Comparison of ENCODE assay signal across 17 cellular contexts in genomic region chr11:30455025-30455424, GRCh38.
"Had no signal": no experiment of that assay in that cellular context is flagged by ENCODE, and none has a peak within 500 bp of the region (broad histone marks: within the 10 kb centered on the region; RNA-seq: fewer than 3 reads in every experiment).

No MANE protein-coding gene starts in this region.

- H3K36me3 ChIP-seq: colonic mucosa, neural progenitor cell, right lobe of liver, thyroid gland had no signal

- ATAC-seq: naive thymus-derived CD4-positive, alpha-beta T cell; stimulated activated naive CD8-positive, alpha-beta T cell treated with anti-CD3 and anti-CD28 coated beads, Interleukin-15, amount 100 ng/mL, for 72 hours had no signal

- H3K4me1 ChIP-seq: colonic mucosa had no signal

- DNase-seq: colonic mucosa; effector memory CD4-positive, alpha-beta T cell; erythroblast; mesenchymal stem cell; midbrain; naive thymus-derived CD4-positive, alpha-beta T cell; right lobe of liver; stimulated activated CD4-positive, alpha-beta T cell treated with anti-CD3 and anti-CD28 coated beads, Interleukin-12 subunit alpha, Interleukin-12 subunit beta, amount 100 ng/mL, for 4 hours; stimulated activated CD4-positive, alpha-beta T cell treated with anti-CD3 and anti-CD28 coated beads, Interleukin-1b, Interleukin-23, amount 100 ng/mL, for 48 hours; stimulated activated CD4-positive, alpha-beta T cell treated with anti-CD3 and anti-CD28 coated beads, Interleukin-4, amount 100 ng/mL, for 1 hour; stimulated activated CD8-positive, alpha-beta memory T cell treated with anti-CD3 and anti-CD28 coated beads, Interleukin-4, amount 100 ng/mL, for 48 hours; stimulated activated naive CD4-positive, alpha-beta T cell; stimulated activated naive CD8-positive, alpha-beta T cell treated with anti-CD3 and anti-CD28 coated beads, Interleukin-15, amount 100 ng/mL, for 72 hours; thyroid gland had no signal

- H3K27ac ChIP-seq: colonic mucosa, neural progenitor cell, parathyroid adenoma, right lobe of liver had no signal

- H3K9me3 ChIP-seq: colonic mucosa, right lobe of liver, thyroid gland had no signal

- H3K27me3 ChIP-seq: colonic mucosa, right lobe of liver, thyroid gland had no signal

- H3K4me3 ChIP-seq: colonic mucosa, neural progenitor cell, right lobe of liver, smooth muscle cell, thyroid gland had no signal
